ENCODE assay signal across 29 cellular contexts in genomic region chr9:34716711-34717110, GRCh38. TPM values are rescaled to one million over a fixed set of nuclear protein-coding genes. Genes with fewer than 3 reads are reported as not detected.
"Had no signal": no experiment of that assay in that cellular context is flagged by ENCODE, and none has a peak within 500 bp of the region (broad histone marks: within the 10 kb centered on the region; RNA-seq: fewer than 3 reads in every experiment).

No MANE protein-coding gene starts in this region.

- H3K27ac ChIP-seq: brain microvascular endothelial cell, SK-N-MC, VCaP had no signal

- H3K36me3 ChIP-seq: brain microvascular endothelial cell had no signal

- DNase-seq: activated CD4-positive, alpha-beta memory T cell treated with anti-CD3 and anti-CD28 coated beads, Interleukin-2, amount 10 ng/mL, durations not matched to agents 7 days and 5 days; activated CD4-positive, alpha-beta T cell treated with anti-CD3 and anti-CD28 coated beads for 36 hours; activated CD4-positive, alpha-beta T cell treated with anti-CD3 and anti-CD28 coated beads, Interleukin-2, amount 50 U/mL, for 1 hour; activated CD8-positive, alpha-beta memory T cell treated with anti-CD3 and anti-CD28 coated beads, Interleukin-2, amount 50 U/mL, for 4 hours; activated gamma-delta T cell treated with Interleukin-2 at 50 U/mL for 16 hours; activated naive CD4-positive, alpha-beta T cell treated with anti-CD3 and anti-CD28 coated beads, Interleukin-2, amount 10 ng/mL, durations not matched to agents 7 days and 5 days; activated naive CD8-positive, alpha-beta T cell treated with anti-CD3 and anti-CD28 coated beads for 36 hours; activated T-cell treated with anti-CD3 and anti-CD28 coated beads, Interleukin-2, amount 50 U/mL, for 72 hours; brain microvascular endothelial cell; cerebellar nuclear complex; IMR-90; Kasumi-1; KBM-7; NCI-H1105 treated with DMSO at 0.1 percent for 48 hours; NCI-H1436 treated with DMSO at 0.1 percent for 48 hours; NCI-H1930; NCI-H446 treated with DMSO at 0.1 percent for 48 hours; NCI-H524 treated with DMSO at 0.1 percent for 48 hours; NK-92 treated with Interleukin-12 subunit alpha and Interleukin-12 subunit beta, amount 100 ng/mL, for 24 hours; OCI-M1; RPMI8226; T-helper 1 cell had no signal

- ATAC-seq: activated CD4-positive, alpha-beta T cell treated with anti-CD3 and anti-CD28 coated beads for 36 hours; activated T-cell treated with anti-CD3 and anti-CD28 coated beads, Interleukin-2, amount 50 U/mL, for 72 hours; Panc1; Right ventricle myocardium inferior had no signal

- H3K4me3 ChIP-seq: SK-N-MC had no signal

RNA-seq across cellular contexts. Expression of gene CCL21, which starts 6.8 kb away (rescaled TPM):
- total RNA-seq: activated CD4-positive, alpha-beta memory T cell treated with anti-CD3 and anti-CD28 coated beads, Interleukin-2, amount 10 ng/mL, durations not matched to agents 7 days and 5 days; activated CD4-positive, alpha-beta T cell treated with anti-CD3 and anti-CD28 coated beads for 36 hours; activated naive CD8-positive, alpha-beta T cell treated with anti-CD3 and anti-CD28 coated beads for 36 hours; activated T-cell treated with anti-CD3 and anti-CD28 coated beads, Interleukin-2, amount 50 U/mL, for 72 hours; activated T-helper 2 cell treated with anti-CD3 and anti-CD28 coated beads, Interferon-gamma antibody, Interleukin-2, Interleukin-4, amounts not matched to agents 10 μg/mL and 5 μg/mL and 100 μg/mL, durations not matched to agents 14 hours and 24 hours and 36 hours; IMR-90; T-helper 2 cell treated with Interferon-gamma antibody and Interleukin-4, amounts not matched to agents 100 ng/mL and 5 ng/mL, for 36 hours had no signal
- polyA plus RNA-seq: IMR-90 had no signal

RNA-seq across cellular contexts. Expression of gene CCL19, which starts 25.6 kb away (rescaled TPM):
- total RNA-seq: activated CD4-positive, alpha-beta memory T cell treated with anti-CD3 and anti-CD28 coated beads, Interleukin-2, amount 10 ng/mL, durations not matched to agents 7 days and 5 days; activated naive CD8-positive, alpha-beta T cell treated with anti-CD3 and anti-CD28 coated beads for 36 hours; activated T-cell treated with anti-CD3 and anti-CD28 coated beads, Interleukin-2, amount 50 U/mL, for 72 hours; activated T-helper 2 cell treated with anti-CD3 and anti-CD28 coated beads, Interferon-gamma antibody, Interleukin-2, Interleukin-4, amounts not matched to agents 10 μg/mL and 5 μg/mL and 100 μg/mL, durations not matched to agents 14 hours and 24 hours and 36 hours; IMR-90; T-helper 2 cell treated with Interferon-gamma antibody and Interleukin-4, amounts not matched to agents 100 ng/mL and 5 ng/mL, for 36 hours had no signal
- polyA plus RNA-seq: IMR-90 had no signal

RNA-seq across cellular contexts. Expression of gene CCL27, which starts 54.3 kb away (rescaled TPM):
- total RNA-seq: activated CD4-positive, alpha-beta memory T cell treated with anti-CD3 and anti-CD28 coated beads, Interleukin-2, amount 10 ng/mL, durations not matched to agents 7 days and 5 days; cardiac septum; Right ventricle myocardium inferior had no signal
